ENCODE assay signal across 1 cellular context in the genomic region with DNA sequence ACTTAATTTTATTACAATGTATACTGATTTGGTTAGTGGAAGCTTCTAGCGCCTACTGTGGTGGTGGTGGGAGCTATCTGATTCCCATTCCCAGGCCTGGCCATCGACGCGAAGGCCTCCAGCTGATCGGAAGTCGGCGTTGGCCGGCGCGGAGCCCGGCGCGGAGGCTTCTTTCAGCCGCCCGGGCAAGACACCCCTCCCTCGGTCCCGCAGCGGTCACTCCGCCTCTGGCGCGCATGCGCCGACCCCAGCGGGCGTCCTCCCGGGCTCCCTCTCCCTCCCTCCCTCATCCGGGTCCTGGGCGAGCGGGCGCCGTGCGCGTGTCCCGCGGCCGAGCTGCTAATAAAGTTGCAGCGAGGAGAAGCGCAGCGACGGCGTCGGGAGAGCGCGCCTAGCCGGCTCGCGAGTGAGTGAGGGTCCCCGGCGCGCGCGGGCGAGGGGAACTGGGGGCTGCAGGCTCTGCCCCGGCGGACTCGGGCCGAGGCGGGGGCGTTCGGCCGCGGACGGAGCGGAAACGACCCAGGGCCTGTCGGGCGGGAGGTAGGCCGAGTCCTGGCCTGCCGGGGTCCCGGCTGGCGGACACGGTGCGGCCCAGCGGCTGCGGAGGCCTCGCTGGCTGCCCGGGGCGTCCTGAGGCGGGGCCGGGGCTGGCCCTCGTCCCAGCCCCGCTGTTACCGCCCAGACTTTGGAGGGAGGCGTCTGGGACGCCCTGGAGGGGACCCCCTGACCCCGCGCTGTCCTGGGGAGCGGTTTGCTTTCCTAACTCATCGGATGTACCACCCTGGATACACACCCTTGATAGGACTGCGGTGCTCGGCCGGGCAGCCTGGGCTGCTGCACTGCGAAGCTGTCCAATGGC.
A peak's percentile ranks its signal among the peaks of the same experiment; 100 is the strongest.
TF ChIP-seq lines count a peak whose summit lies in the region.

Gene SMAD5 (plus strand): TSS at position 289 of the 859 bp plus-strand sequence. CDS start 20,916 bp downstream, outside the sequence.

TF ChIP-seq in HepG2, 621 proteins besides CTCF, POLR2A, EP300 and RAD21 (continued from another document and continues in another):
- TF ChIP-seq, protein P1, sequence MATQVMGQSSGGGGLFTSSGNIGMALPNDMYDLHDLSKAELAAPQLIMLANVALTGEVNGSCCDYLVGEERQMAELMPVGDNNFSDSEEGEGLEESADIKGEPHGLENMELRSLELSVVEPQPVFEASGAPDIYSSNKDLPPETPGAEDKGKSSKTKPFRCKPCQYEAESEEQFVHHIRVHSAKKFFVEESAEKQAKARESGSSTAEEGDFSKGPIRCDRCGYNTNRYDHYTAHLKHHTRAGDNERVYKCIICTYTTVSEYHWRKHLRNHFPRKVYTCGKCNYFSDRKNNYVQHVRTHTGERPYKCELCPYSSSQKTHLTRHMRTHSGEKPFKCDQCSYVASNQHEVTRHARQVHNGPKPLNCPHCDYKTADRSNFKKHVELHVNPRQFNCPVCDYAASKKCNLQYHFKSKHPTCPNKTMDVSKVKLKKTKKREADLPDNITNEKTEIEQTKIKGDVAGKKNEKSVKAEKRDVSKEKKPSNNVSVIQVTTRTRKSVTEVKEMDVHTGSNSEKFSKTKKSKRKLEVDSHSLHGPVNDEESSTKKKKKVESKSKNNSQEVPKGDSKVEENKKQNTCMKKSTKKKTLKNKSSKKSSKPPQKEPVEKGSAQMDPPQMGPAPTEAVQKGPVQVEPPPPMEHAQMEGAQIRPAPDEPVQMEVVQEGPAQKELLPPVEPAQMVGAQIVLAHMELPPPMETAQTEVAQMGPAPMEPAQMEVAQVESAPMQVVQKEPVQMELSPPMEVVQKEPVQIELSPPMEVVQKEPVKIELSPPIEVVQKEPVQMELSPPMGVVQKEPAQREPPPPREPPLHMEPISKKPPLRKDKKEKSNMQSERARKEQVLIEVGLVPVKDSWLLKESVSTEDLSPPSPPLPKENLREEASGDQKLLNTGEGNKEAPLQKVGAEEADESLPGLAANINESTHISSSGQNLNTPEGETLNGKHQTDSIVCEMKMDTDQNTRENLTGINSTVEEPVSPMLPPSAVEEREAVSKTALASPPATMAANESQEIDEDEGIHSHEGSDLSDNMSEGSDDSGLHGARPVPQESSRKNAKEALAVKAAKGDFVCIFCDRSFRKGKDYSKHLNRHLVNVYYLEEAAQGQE (IDR thresholded peaks at IDR 0.05; ENCODE audit: borderline replicate concordance in 1 of 2, low read depth in 1 of 2, low read length in 2 of 2), result no peak
- TF ChIP-seq ZNF547 (CRISPR knock-in tag; IDR thresholded peaks at IDR 0.05) (peak; percentile 76), ISX (CRISPR knock-in tag; conservative IDR thresholded peaks at IDR 0.05) (no peak), SALL2 (CRISPR knock-in tag; IDR thresholded peaks at IDR 0.05) (peak; percentile 37), CBX2 (IDR thresholded peaks at IDR 0.05; ENCODE audit: low read depth, low read length) (no peak), CBX2 (CRISPR knock-in tag; IDR thresholded peaks at IDR 0.05; ENCODE audit: low read depth) (no peak), ZUFSP (CRISPR knock-in tag; IDR thresholded peaks at IDR 0.05; ENCODE audit: borderline replicate concordance) (no peak), ZMYM4 (CRISPR knock-in tag; IDR thresholded peaks at IDR 0.05) (peak; percentile 82), HOXD1 (CRISPR knock-in tag; IDR thresholded peaks at IDR 0.05) (no peak), SPEN (CRISPR knock-in tag; IDR thresholded peaks at IDR 0.05; ENCODE audit: low read depth) (peak; percentile 100), ZNF777 (CRISPR knock-in tag; IDR thresholded peaks at IDR 0.05) (peak; percentile 89), CHCHD3 (CRISPR knock-in tag; IDR thresholded peaks at IDR 0.05) (peak; percentile 93), CC2D1A (CRISPR knock-in tag; IDR thresholded peaks at IDR 0.05) (no peak), NCOR1 (IDR thresholded peaks at IDR 0.05; ENCODE audit: borderline replicate concordance, low read length) (no peak), RBAK (CRISPR knock-in tag; IDR thresholded peaks at IDR 0.05) (no peak), SAFB2 (CRISPR knock-in tag; IDR thresholded peaks at IDR 0.05; ENCODE audit: borderline replicate concordance, low read depth) (no peak), ZNF343 (CRISPR knock-in tag; IDR thresholded peaks at IDR 0.05) (no peak; the same call in none of the 2 replicates), ZNF780A (CRISPR knock-in tag; IDR thresholded peaks at IDR 0.05) (peak; percentile 84; the same call in 1 of the 2 replicates), KLF16 (CRISPR knock-in tag; IDR thresholded peaks at IDR 0.05) (peak in 1 of 2 experiments; percentile 94; a peak in 2 of 4 replicates), MED8 (CRISPR knock-in tag; IDR thresholded peaks at IDR 0.05; ENCODE audit: insufficient replicate concordance) (peak; percentile 7), JUN (CRISPR knock-in tag; IDR thresholded peaks at IDR 0.05) (no peak; the same call in 1 of the 2 replicates), HBP1 (CRISPR knock-in tag; IDR thresholded peaks at IDR 0.05; ENCODE audit: low read depth) (peak; percentile 59; the same call in 1 of the 2 replicates), HHEX (CRISPR knock-in tag; IDR thresholded peaks at IDR 0.05) (no peak), ZNF121 (CRISPR knock-in tag; IDR thresholded peaks at IDR 0.05) (no peak; the same call in 1 of the 2 replicates), GFI1 (CRISPR knock-in tag; IDR thresholded peaks at IDR 0.05; ENCODE audit: borderline replicate concordance) (no peak), PRDM10 (CRISPR knock-in tag; IDR thresholded peaks at IDR 0.05; ENCODE audit: low read depth) (no peak), ZNF263 (CRISPR knock-in tag; IDR thresholded peaks at IDR 0.05) (no peak; the same call in 1 of the 2 replicates), JDP2 (CRISPR knock-in tag; IDR thresholded peaks at IDR 0.05; ENCODE audit: borderline replicate concordance) (peak; percentile 29; the same call in 1 of the 2 replicates), TCF7L2 (IDR thresholded peaks at IDR 0.05; ENCODE audit: low read depth, low read length) (no peak), ZNF382 (CRISPR knock-in tag; IDR thresholded peaks at IDR 0.05; ENCODE audit: borderline replicate concordance) (no peak), CBFB (CRISPR knock-in tag; IDR thresholded peaks at IDR 0.05) (peak; percentile 68; the same call in 1 of the 2 replicates), ZNF142 (CRISPR knock-in tag; IDR thresholded peaks at IDR 0.05) (peak; percentile 81; the same call in 1 of the 2 replicates)
- TF ChIP-seq, protein P2, sequence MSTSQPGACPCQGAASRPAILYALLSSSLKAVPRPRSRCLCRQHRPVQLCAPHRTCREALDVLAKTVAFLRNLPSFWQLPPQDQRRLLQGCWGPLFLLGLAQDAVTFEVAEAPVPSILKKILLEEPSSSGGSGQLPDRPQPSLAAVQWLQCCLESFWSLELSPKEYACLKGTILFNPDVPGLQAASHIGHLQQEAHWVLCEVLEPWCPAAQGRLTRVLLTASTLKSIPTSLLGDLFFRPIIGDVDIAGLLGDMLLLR (CRISPR knock-in tag; IDR thresholded peaks at IDR 0.05), result peak; percentile 79; the same call in 1 of the 2 replicates
- TF ChIP-seq, protein P3, sequence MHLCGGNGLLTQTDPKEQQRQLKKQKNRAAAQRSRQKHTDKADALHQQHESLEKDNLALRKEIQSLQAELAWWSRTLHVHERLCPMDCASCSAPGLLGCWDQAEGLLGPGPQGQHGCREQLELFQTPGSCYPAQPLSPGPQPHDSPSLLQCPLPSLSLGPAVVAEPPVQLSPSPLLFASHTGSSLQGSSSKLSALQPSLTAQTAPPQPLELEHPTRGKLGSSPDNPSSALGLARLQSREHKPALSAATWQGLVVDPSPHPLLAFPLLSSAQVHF (CRISPR knock-in tag; IDR thresholded peaks at IDR 0.05), result peak; percentile 88
- TF ChIP-seq, protein P4, sequence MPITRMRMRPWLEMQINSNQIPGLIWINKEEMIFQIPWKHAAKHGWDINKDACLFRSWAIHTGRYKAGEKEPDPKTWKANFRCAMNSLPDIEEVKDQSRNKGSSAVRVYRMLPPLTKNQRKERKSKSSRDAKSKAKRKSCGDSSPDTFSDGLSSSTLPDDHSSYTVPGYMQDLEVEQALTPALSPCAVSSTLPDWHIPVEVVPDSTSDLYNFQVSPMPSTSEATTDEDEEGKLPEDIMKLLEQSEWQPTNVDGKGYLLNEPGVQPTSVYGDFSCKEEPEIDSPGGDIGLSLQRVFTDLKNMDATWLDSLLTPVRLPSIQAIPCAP (CRISPR knock-in tag; IDR thresholded peaks at IDR 0.05; ENCODE audit: low read depth), result 0 out of 2 replicates have a peak, but pooled peaks have one; percentile 92
